Comparison of ENCODE assay signal across 1 cellular context in genomic region chr1:193884848-193885558, GRCh38.
TF ChIP-seq lines count a peak whose summit lies in the region.

No MANE protein-coding gene starts in this region.

TF ChIP-seq in H1, 55 proteins besides CTCF, POLR2A, EP300 and RAD21:
- TF ChIP-seq SIN3A (conservative IDR thresholded peaks at IDR 0.05 in 1 of 2, IDR thresholded peaks at IDR 0.05 in 1 of 2; ENCODE audit: low read depth in 1 of 2, low read length in 2 of 2) (no peak), TBP (IDR thresholded peaks at IDR 0.05; ENCODE audit: low read depth, low read length) (no peak), GTF2F1 (IDR thresholded peaks at IDR 0.05; ENCODE audit: borderline replicate concordance, low read depth, low read length) (no peak), CHD2 (IDR thresholded peaks at IDR 0.05; ENCODE audit: low read length) (no peak), CBX8 (IDR thresholded peaks at IDR 0.05; ENCODE audit: borderline replicate concordance, low read depth, low read length) (no peak), NANOG (IDR thresholded peaks at IDR 0.05; ENCODE audit: insufficient read depth, low read depth, low read length, poor library complexity, severe bottlenecking) (no peak), YY1 (IDR thresholded peaks at IDR 0.05; ENCODE audit: low read depth, low read length) (no peak), POU5F1 (IDR thresholded peaks at IDR 0.05; ENCODE audit: low read depth, low read length) (no peak), SIRT6 (IDR thresholded peaks at IDR 0.05; ENCODE audit: low read length) (no peak), CHD1 (IDR thresholded peaks at IDR 0.05; ENCODE audit: low read depth, low read length) (no peak), RBBP5 (IDR thresholded peaks at IDR 0.05; ENCODE audit: borderline replicate concordance, low read depth, low read length) (no peak), SAP30 (IDR thresholded peaks at IDR 0.05; ENCODE audit: insufficient read depth, insufficient replicate concordance, low read length) (no peak), FOSL1 (IDR thresholded peaks at IDR 0.05; ENCODE audit: insufficient read depth, low read depth, low read length) (no peak), BRCA1 (IDR thresholded peaks at IDR 0.05; ENCODE audit: low read depth, low read length) (no peak), CHD7 (IDR thresholded peaks at IDR 0.05; ENCODE audit: insufficient replicate concordance, low read length) (no peak), CTBP2 (IDR thresholded peaks at IDR 0.05; ENCODE audit: borderline replicate concordance, insufficient read depth, insufficient read length, low read length) (no peak)
- TF ChIP-seq, protein P1, sequence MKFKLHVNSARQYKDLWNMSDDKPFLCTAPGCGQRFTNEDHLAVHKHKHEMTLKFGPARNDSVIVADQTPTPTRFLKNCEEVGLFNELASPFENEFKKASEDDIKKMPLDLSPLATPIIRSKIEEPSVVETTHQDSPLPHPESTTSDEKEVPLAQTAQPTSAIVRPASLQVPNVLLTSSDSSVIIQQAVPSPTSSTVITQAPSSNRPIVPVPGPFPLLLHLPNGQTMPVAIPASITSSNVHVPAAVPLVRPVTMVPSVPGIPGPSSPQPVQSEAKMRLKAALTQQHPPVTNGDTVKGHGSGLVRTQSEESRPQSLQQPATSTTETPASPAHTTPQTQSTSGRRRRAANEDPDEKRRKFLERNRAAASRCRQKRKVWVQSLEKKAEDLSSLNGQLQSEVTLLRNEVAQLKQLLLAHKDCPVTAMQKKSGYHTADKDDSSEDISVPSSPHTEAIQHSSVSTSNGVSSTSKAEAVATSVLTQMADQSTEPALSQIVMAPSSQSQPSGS (IDR thresholded peaks at IDR 0.05; ENCODE audit: low read length) = no peak
